In genomic region chr12:6535697-6535946, GRCh38 we compare ENCODE assay signal across 8 cellular contexts. TPM values are rescaled to one million over a fixed set of nuclear protein-coding genes. Genes with fewer than 3 reads are reported as not detected.
DNase-seq lines count a peak whose midpoint lies in the region; ATAC-seq and TF ChIP-seq lines count a peak whose summit lies in the region.

No MANE protein-coding gene starts in this region.

- H2AFZ ChIP-seq in osteoblast (ENCODE audit: low read length): no peak overlapping the region

- peaks cover 39 to 82% (median 59%) of the 10 kb centered on the region in 4 donors for H3K4me1 Mint-ChIP-seq in CD4-positive, alpha-beta memory T cell

- no peaks in the 10 kb centered on the region for H3K27me3 Mint-ChIP-seq in CD4-positive, alpha-beta memory T cell

- peaks cover 22 to 73% of the 10 kb centered on the region in 2 donors for H3K36me3 Mint-ChIP-seq in CD4-positive, alpha-beta memory T cell

- intact Hi-C loops in CD4-positive, alpha-beta memory T cell (cut with micrococcal nuclease): loop anchor here (2.0 kb wide), 1 partner anchor 21 kb away; the partner anchor contains the start of gene IFFO1

- H3K4me3 ChIP-seq in CD4-positive, alpha-beta memory T cell (ENCODE audit: low read length in 2 of 2): peak overlapping the region; percentile 79 to 81
- H3K4me3 ChIP-seq in epithelial cell of esophagus (ENCODE audit: low read length) (peak overlapping the region; percentile 97), osteoblast (ENCODE audit: insufficient read depth, low read length) (peak overlapping the region; percentile 95)

- POLR2A ChIA-PET in CD4-positive, alpha-beta memory T cell (lab: Charles Lee; ENCODE audit: partially characterized antibody): interaction anchor here (0.8 to 10.5 kb wide), 29 partner anchors 10 to 213 kb away, joined by 3 to 237 read pairs (median 9); partner anchors contain the start of genes CD27, CHD4, IFFO1 and MRPL51

- peaks cover 30% of the 10 kb centered on the region for H3K36me3 ChIP-seq in CD4-positive, alpha-beta memory T cell (ENCODE audit: insufficient read depth, low read length)
- peaks cover 64% of the 10 kb centered on the region for H3K36me3 ChIP-seq in osteoblast (ENCODE audit: insufficient read depth, low read length)

- H3K4me2 ChIP-seq in osteoblast (ENCODE audit: insufficient read depth, low read length): peak overlapping the region; percentile 98

- H3K27ac ChIP-seq in CD4-positive, alpha-beta memory T cell (ENCODE audit: low read depth, low read length): peak overlapping the region; percentile 86
- H3K27ac ChIP-seq in osteoblast (ENCODE audit: low read depth, low read length): peak overlapping the region; percentile 95

- TF ChIP-seq CTCF in epithelial cell of esophagus (IDR thresholded peaks at IDR 0.05; ENCODE audit: insufficient read depth, low read depth, low read length, missing control alignments): no peak
- TF ChIP-seq CTCF in osteoblast (IDR thresholded peaks at IDR 0.05; ENCODE audit: extremely low read depth, low read depth, low read length): no peak

- no peak for ATAC-seq in GM19463 (IDR thresholded peaks at IDR 0.05; ENCODE audit: unreplicated experiment)

- H3K9me3 Mint-ChIP-seq in CD4-positive, alpha-beta memory T cell: no peaks in the 10 kb centered on the region

- peaks cover 77% of the 10 kb centered on the region for H3K4me1 ChIP-seq in CD4-positive, alpha-beta memory T cell (ENCODE audit: insufficient read depth, low read length)
- peaks cover 45% of the 10 kb centered on the region for H3K4me1 ChIP-seq in osteoblast (ENCODE audit: insufficient read depth, low read length)

- H3K4me3 Mint-ChIP-seq in CD4-positive, alpha-beta memory T cell: peak overlapping the region; percentile 90 to 98 (median 94)

- peak overlapping the region; percentile 88 to 99 (median 99) for H3K27ac Mint-ChIP-seq in CD4-positive, alpha-beta memory T cell

- peaks cover 57% of the 10 kb centered on the region for H4K20me1 ChIP-seq in osteoblast (ENCODE audit: insufficient read depth, low read length)

- CTCF ChIA-PET in CD4-positive, alpha-beta memory T cell (lab: Charles Lee; ENCODE audit: partially characterized antibody): interaction anchor here (0.6 to 8.0 kb wide), 18 partner anchors 17 to 212 kb away, joined by 3 to 162 read pairs (median 12); partner anchors contain the start of genes CD27, MRPL51 and VAMP1

- H3K9me3 ChIP-seq in CD4-positive, alpha-beta memory T cell (ENCODE audit: control insufficient read depth in 1 of 2, low read length in 2 of 2): no peaks in the 10 kb centered on the region
- no peaks in the 10 kb centered on the region for H3K9me3 ChIP-seq in osteoblast (ENCODE audit: low read depth, low read length)

- H3K79me2 ChIP-seq in osteoblast (ENCODE audit: insufficient read depth, low read length): peaks cover 31% of the 10 kb centered on the region

- in situ Hi-C loops in KBM-7 (cut with MboI; ENCODE audit: low pct_unique_long_range_greater_than_20kb, low sequenced_read_pairs): no loop called here

- DNase-seq in CD4-positive, alpha-beta memory T cell: no peak
- DNase-seq in epithelial cell of esophagus (ENCODE audit: low read depth) (no peak), osteoblast (ENCODE audit: insufficient read length, low spot score, missing footprints) (no peak), KBM-7 (no peak), COLO829 (ENCODE audit: low spot score) (no peak)
- DNase-seq in central memory CD4-positive, alpha-beta T cell: no peak

- H3K27me3 ChIP-seq in CD4-positive, alpha-beta memory T cell (ENCODE audit: insufficient read depth, low read length): no peaks in the 10 kb centered on the region
- H3K27me3 ChIP-seq in osteoblast (ENCODE audit: insufficient read depth, low read length): no peaks in the 10 kb centered on the region

TF ChIP-seq in PFSK-1, 5 proteins besides CTCF, POLR2A, EP300 and RAD21:
- TF ChIP-seq SIN3A (IDR thresholded peaks at IDR 0.05; ENCODE audit: borderline replicate concordance, insufficient read depth, low read length): 0 out of 2 replicates have a peak, but pooled peaks have one; percentile 3
- TF ChIP-seq POLR2AphosphoS5 (IDR thresholded peaks at IDR 0.05; ENCODE audit: low read depth, low read length): no peak
- TF ChIP-seq, protein P1, sequence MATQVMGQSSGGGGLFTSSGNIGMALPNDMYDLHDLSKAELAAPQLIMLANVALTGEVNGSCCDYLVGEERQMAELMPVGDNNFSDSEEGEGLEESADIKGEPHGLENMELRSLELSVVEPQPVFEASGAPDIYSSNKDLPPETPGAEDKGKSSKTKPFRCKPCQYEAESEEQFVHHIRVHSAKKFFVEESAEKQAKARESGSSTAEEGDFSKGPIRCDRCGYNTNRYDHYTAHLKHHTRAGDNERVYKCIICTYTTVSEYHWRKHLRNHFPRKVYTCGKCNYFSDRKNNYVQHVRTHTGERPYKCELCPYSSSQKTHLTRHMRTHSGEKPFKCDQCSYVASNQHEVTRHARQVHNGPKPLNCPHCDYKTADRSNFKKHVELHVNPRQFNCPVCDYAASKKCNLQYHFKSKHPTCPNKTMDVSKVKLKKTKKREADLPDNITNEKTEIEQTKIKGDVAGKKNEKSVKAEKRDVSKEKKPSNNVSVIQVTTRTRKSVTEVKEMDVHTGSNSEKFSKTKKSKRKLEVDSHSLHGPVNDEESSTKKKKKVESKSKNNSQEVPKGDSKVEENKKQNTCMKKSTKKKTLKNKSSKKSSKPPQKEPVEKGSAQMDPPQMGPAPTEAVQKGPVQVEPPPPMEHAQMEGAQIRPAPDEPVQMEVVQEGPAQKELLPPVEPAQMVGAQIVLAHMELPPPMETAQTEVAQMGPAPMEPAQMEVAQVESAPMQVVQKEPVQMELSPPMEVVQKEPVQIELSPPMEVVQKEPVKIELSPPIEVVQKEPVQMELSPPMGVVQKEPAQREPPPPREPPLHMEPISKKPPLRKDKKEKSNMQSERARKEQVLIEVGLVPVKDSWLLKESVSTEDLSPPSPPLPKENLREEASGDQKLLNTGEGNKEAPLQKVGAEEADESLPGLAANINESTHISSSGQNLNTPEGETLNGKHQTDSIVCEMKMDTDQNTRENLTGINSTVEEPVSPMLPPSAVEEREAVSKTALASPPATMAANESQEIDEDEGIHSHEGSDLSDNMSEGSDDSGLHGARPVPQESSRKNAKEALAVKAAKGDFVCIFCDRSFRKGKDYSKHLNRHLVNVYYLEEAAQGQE (IDR thresholded peaks at IDR 0.05; ENCODE audit: insufficient read depth in 1 of 2, low read depth in 2 of 2, low read length in 2 of 2): no peak
- TF ChIP-seq FOXP2 (optimal IDR thresholded peaks at IDR 0.05; ENCODE audit: borderline replicate concordance, extremely low read depth, extremely low read length, insufficient read depth): no peak
- TF ChIP-seq TAF1 (IDR thresholded peaks at IDR 0.05; ENCODE audit: borderline replicate concordance, insufficient read depth, low read length): 0 out of 2 replicates have a peak, but pooled peaks have one; percentile 9

RNA-seq across cellular contexts. Expression of gene GAPDH, which starts 1.3 kb away (rescaled TPM):
- 100 to 1,000 TPM; 474 to 495 TPM for total RNA-seq in CD4-positive, alpha-beta memory T cell
- 1,000 to 10,000 TPM; 1,831 to 2,185 TPM for polyA plus RNA-seq in CD4-positive, alpha-beta memory T cell
- polyA plus RNA-seq in PFSK-1 (2012; ENCODE audit: insufficient read length, low read depth): 4,306 TPM
- 4,846 and 5,173 TPM in 2 replicates for total RNA-seq in osteoblast

RNA-seq across cellular contexts. Expression of gene IFFO1, which starts 20.2 kb away (rescaled TPM):
- total RNA-seq in CD4-positive, alpha-beta memory T cell: 10 to 100 TPM; 58.7 to 60.4 TPM
- polyA plus RNA-seq in CD4-positive, alpha-beta memory T cell: 10 to 100 TPM in 1 of 2 donors, 1 to 10 TPM in 1; 3.7 to 12.5 TPM
- 26.4 TPM for polyA plus RNA-seq in PFSK-1 (2012; ENCODE audit: insufficient read length, low read depth)
- 12.7 and 13.4 TPM in 2 replicates for total RNA-seq in osteoblast

RNA-seq across cellular contexts. Expression of gene NOP2, which starts 32.5 kb away (rescaled TPM):
- 10 to 100 TPM; 87.6 to 87.7 TPM for total RNA-seq in CD4-positive, alpha-beta memory T cell
- 10 to 100 TPM; 15.5 to 43.2 TPM for polyA plus RNA-seq in CD4-positive, alpha-beta memory T cell
- polyA plus RNA-seq in PFSK-1 (2012; ENCODE audit: insufficient read length, low read depth): 108 TPM
- 18.3 and 21.4 TPM in 2 replicates for total RNA-seq in osteoblast

RNA-seq across cellular contexts. Expression of gene NCAPD2, which starts 41.7 kb away (rescaled TPM):
- total RNA-seq in CD4-positive, alpha-beta memory T cell: 10 to 100 TPM; 38.1 to 39.8 TPM
- polyA plus RNA-seq in CD4-positive, alpha-beta memory T cell: 10 to 100 TPM; 15.7 to 29.0 TPM
- 43.1 TPM for polyA plus RNA-seq in PFSK-1 (2012; ENCODE audit: insufficient read length, low read depth)
- 19.4 and 21.0 TPM in 2 replicates for total RNA-seq in osteoblast

RNA-seq across cellular contexts. Expression of gene MRPL51, which starts 42.6 kb away (rescaled TPM):
- 10 to 100 TPM; 85.1 to 89.2 TPM for total RNA-seq in CD4-positive, alpha-beta memory T cell
- polyA plus RNA-seq in CD4-positive, alpha-beta memory T cell: 100 to 1,000 TPM; 199 to 205 TPM
- 69.7 TPM for polyA plus RNA-seq in PFSK-1 (2012; ENCODE audit: insufficient read length, low read depth)
- total RNA-seq in osteoblast: 58.3 and 68.8 TPM in 2 replicates
